1 cellular context compared by ENCODE assay signal in genomic region chr9:113646946-113647914, GRCh38.
TF ChIP-seq lines count a peak whose summit lies in the region.

No MANE protein-coding gene starts in this region.

TF ChIP-seq in SK-N-SH, 30 proteins besides CTCF, POLR2A, EP300 and RAD21:
- no peak for TF ChIP-seq GABPA (IDR thresholded peaks at IDR 0.05; ENCODE audit: low read depth)
- TF ChIP-seq SIN3A (IDR thresholded peaks at IDR 0.05; ENCODE audit: borderline replicate concordance, low read depth, low read length), result no peak
- no peak for TF ChIP-seq YY1 (IDR thresholded peaks at IDR 0.05; ENCODE audit: low read depth)
- TF ChIP-seq SMC3 (IDR thresholded peaks at IDR 0.05; ENCODE audit: low read depth, low read length), result no peak
- TF ChIP-seq CHD2 (IDR thresholded peaks at IDR 0.05; ENCODE audit: low read length, partially characterized antibody), result no peak
- no peak for TF ChIP-seq FOXJ3 (CRISPR knock-in tag; IDR thresholded peaks at IDR 0.05)
- TF ChIP-seq IRF3 (IDR thresholded peaks at IDR 0.05; ENCODE audit: low read depth, low read length), result no peak
- TF ChIP-seq USF2 (IDR thresholded peaks at IDR 0.05; ENCODE audit: borderline replicate concordance, low read depth, low read length), result no peak
- TF ChIP-seq MXI1 (IDR thresholded peaks at IDR 0.05; ENCODE audit: low read depth, low read length), result no peak
- no peak for TF ChIP-seq JUND (IDR thresholded peaks at IDR 0.05)
- no peak for TF ChIP-seq EZH2phosphoT487 (IDR thresholded peaks at IDR 0.05; ENCODE audit: borderline replicate concordance, low read depth)
- TF ChIP-seq USF1 (IDR thresholded peaks at IDR 0.05; ENCODE audit: borderline replicate concordance, low read depth), result no peak
- TF ChIP-seq TEAD4 (IDR thresholded peaks at IDR 0.05; ENCODE audit: borderline replicate concordance, insufficient read depth), result no peak
TF ChIP-seq in SK-N-SH: peak in this region for 0.
